Comparison of ENCODE assay signal across 9 cellular contexts in genomic region chr19:21084343-21084742, GRCh38. TPM values are rescaled to one million over a fixed set of nuclear protein-coding genes. Genes with fewer than 3 reads are reported as not detected.
DNase-seq lines count a peak whose midpoint lies in the region; ATAC-seq, FAIRE-seq and TF ChIP-seq lines count a peak whose summit lies in the region.
"Had no signal": no experiment of that assay in that cellular context is flagged by ENCODE, and none has a peak within 500 bp of the region (broad histone marks: within the 10 kb centered on the region; RNA-seq: fewer than 3 reads in every experiment).

No MANE protein-coding gene starts in this region.

- H3K9me3 ChIP-seq in HUES64 (ENCODE audit: insufficient read depth, low read depth, low read length): no peaks in the 10 kb centered on the region

- peaks cover 2% of the 10 kb centered on the region for H3K36me3 Mint-ChIP-seq in osteocyte (ENCODE audit: unreplicated experiment)

- H3K4me3 ChIP-seq in HUES64 (ENCODE audit: low read length): peak overlapping the region; percentile 92; the same call in 1 of the 2 replicates
- no peak overlapping the region for H3K4me3 ChIP-seq in cardiac fibroblast (replicated peaks in 1 of 2; ENCODE audit: low read depth in 2 of 2, low read length in 2 of 2)

- FAIRE-seq in GM12891 (lab: Jason Lieb, UNC): no peak
- FAIRE-seq: GM18507 had no signal

- 90% methylated on average over 1 of the region's 1 CpG for WGBS in HUES64

- H3K27ac ChIP-seq in HUES64 (ENCODE audit: low read depth, low read length): no peak overlapping the region

- H3K4me1 Mint-ChIP-seq in osteocyte (ENCODE audit: unreplicated experiment): peaks cover 27% of the 10 kb centered on the region

- peaks cover 21% of the 10 kb centered on the region; the same call in 1 of the 2 replicates for H3K4me1 ChIP-seq in HUES64 (ENCODE audit: insufficient read depth, low read length)

- intact Hi-C loops in Right ventricle myocardium inferior (cut with DNase I): loop anchor here (10.0 kb wide), 1 partner anchor 520 kb away; the partner anchor contains the start of gene ZNF737

- no peak overlapping the region for H3K4me3 Mint-ChIP-seq in osteocyte (ENCODE audit: unreplicated experiment)

- no peak for TF ChIP-seq POLR2A in GM12891 (IDR thresholded peaks at IDR 0.05; ENCODE audit: low read depth, low read length)

- ATAC-seq in Right ventricle myocardium inferior: no peak

- no peaks in the 10 kb centered on the region for H3K9me3 Mint-ChIP-seq in osteocyte (ENCODE audit: unreplicated experiment)

- peaks cover 61% of the 10 kb centered on the region for H3K36me3 ChIP-seq in HUES64 (ENCODE audit: insufficient read depth, low read length)

- H3K9ac ChIP-seq in HUES64 (ENCODE audit: low read depth, low read length): no peak overlapping the region; the same call in 1 of the 2 replicates

- DNase-seq in DMS79 treated with DMSO at 0.1 percent for 48 hours (lab: John Stamatoyannopoulos, UW) (peak; percentile 75), cardiac fibroblast (ENCODE audit: low read depth in 2 of 2) (peak; percentile 24 to 66), osteocyte (ENCODE audit: extremely low spot score, unreplicated experiment) (no peak), HPDE6-E6E7 (ENCODE audit: extremely low spot score) (no peak), Right ventricle myocardium inferior (ENCODE audit: missing footprints) (no peak), GM12891 (ENCODE audit: insufficient read length, low spot score) (no peak)
- DNase-seq: hippocampal formation had no signal

- H3K27ac Mint-ChIP-seq in osteocyte (ENCODE audit: unreplicated experiment): peak overlapping the region; percentile 12

- H3K27me3 Mint-ChIP-seq in osteocyte (ENCODE audit: unreplicated experiment): no peaks in the 10 kb centered on the region

- H3K27me3 ChIP-seq in HUES64 (ENCODE audit: insufficient read depth, low read length): no peaks in the 10 kb centered on the region

- TF ChIP-seq CTCF in cardiac fibroblast (IDR thresholded peaks at IDR 0.05; ENCODE audit: low read depth, low read length): no peak
- no peak for TF ChIP-seq CTCF in osteocyte (IDR thresholded peaks at IDR 0.05)

TF ChIP-seq in GM12891, 5 proteins besides CTCF, POLR2A, EP300 and RAD21:
- TF ChIP-seq POLR2AphosphoS5 (IDR thresholded peaks at IDR 0.05; ENCODE audit: low read depth, low read length) (no peak), SPI1 (IDR thresholded peaks at IDR 0.05; ENCODE audit: low read depth, low read length) (no peak), TAF1 (IDR thresholded peaks at IDR 0.05; ENCODE audit: low read depth, low read length) (no peak), PAX5 (IDR thresholded peaks at IDR 0.05; ENCODE audit: insufficient read depth, low read length, severe bottlenecking) (no peak)

RNA-seq across cellular contexts. Expression of gene ZNF714, which starts 2.3 kb away (rescaled TPM):
- polyA plus RNA-seq in HUES64 (2013, experiment 1 of 2): 30.3 TPM
- 29.1 TPM for polyA plus RNA-seq in HUES64 (2013, experiment 2 of 2)
- total RNA-seq in osteocyte: 7.5 and 7.9 TPM in 2 replicates
- 2.7 TPM for total RNA-seq in Right ventricle myocardium inferior
- polyA plus RNA-seq in GM12891 (2012; ENCODE audit: low read depth, missing spikeins): 7.1 TPM

RNA-seq across cellular contexts. Expression of gene ZNF431, which starts 57.5 kb away (rescaled TPM):
- polyA plus RNA-seq in HUES64 (2013, experiment 1 of 2): 18.0 TPM
- 17.9 TPM for polyA plus RNA-seq in HUES64 (2013, experiment 2 of 2)
- total RNA-seq in osteocyte (9.8 and 11.3 TPM in 2 replicates), Right ventricle myocardium inferior (13.1 TPM)
- 6.9 TPM for polyA plus RNA-seq in GM12891 (2012; ENCODE audit: low read depth, missing spikeins)

Comparison
In these comparisons a context has a peak if more than half of its experiments do, and no peak if none do; other contexts are left out.
1. DNase-seq: peak in DMS79 treated with DMSO at 0.1 percent for 48 hours (single experiment) and cardiac fibroblast (2 of 2); none in osteocyte (single experiment), HPDE6-E6E7 (single experiment), Right ventricle myocardium inferior (single experiment) and GM12891 (single experiment).